In the genomic region with DNA sequence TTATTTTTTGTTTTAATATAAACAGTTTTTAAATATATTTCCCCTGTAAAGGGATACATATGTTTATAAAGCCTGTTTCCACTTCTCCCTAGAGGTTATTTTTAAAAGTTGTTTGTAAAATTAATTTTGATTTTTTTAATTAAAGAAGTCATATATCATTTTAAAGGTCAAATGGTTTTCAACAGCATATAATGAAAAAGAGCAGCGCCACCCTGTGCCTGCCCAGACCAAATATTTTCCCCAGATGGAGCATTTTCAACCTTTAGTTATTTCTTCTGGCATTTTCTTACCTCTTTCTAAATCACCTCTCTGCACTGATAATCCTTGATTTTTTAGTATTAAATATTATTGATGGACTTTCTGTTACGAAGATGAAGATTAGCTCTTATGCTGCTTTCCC, we compare ENCODE assay signal across 12 cellular contexts.
A peak's percentile ranks its signal among the peaks of the same experiment; 100 is the strongest.
DNase-seq lines count a peak whose midpoint lies in the region; ATAC-seq, FAIRE-seq and TF ChIP-seq lines count a peak whose summit lies in the region.
"Had no signal": no experiment of that assay in that cellular context is flagged by ENCODE, and none has a peak within 500 bp of the region (broad histone marks: within the 10 kb centered on the region; RNA-seq: fewer than 3 reads in every experiment).

No MANE protein-coding gene starts in this region.

- FAIRE-seq in TTC549 (lab: Jason Lieb, UNC): peak; percentile 69
- FAIRE-seq: pancreas had no signal

- H3K4me3 ChIP-seq in AG10803 (ENCODE audit: low read length) (no peak overlapping the region), foreskin fibroblast (ENCODE audit: low read depth in 1 of 2, low read length in 2 of 2) (no peak overlapping the region)
- H3K4me3 ChIP-seq: pancreas had no signal

- TF ChIP-seq CTCF in AG10803 (conservative IDR thresholded peaks at IDR 0.05; ENCODE audit: low read length) (peak; percentile 43), GM20000 (IDR thresholded peaks at IDR 0.05; ENCODE audit: extremely low read depth, missing control alignments) (no peak), foreskin fibroblast (IDR thresholded peaks at IDR 0.05; ENCODE audit: low read depth, low read length) (peak; percentile 31)

- DNase-seq in AG10803 (ENCODE audit: low read depth) (no peak), GM20000 (ENCODE audit: low spot score) (peak; percentile 42), foreskin fibroblast (peak in 1 of 2 donors; percentile 42), SIG-M5 (lab: John Stamatoyannopoulos, UW) (no peak), islet precursor cell (no peak), medulla oblongata (ENCODE audit: extremely low spot score) (no peak)
- DNase-seq: amniotic stem cell; NCI-H510A treated with DMSO at 0.1 percent for 48 hours; pancreas; stimulated activated CD4-positive, alpha-beta T cell treated with anti-CD3 and anti-CD28 coated beads, Interleukin-2, amount 100 ng/mL, for 48 hours had no signal

- ATAC-seq in GM21390 (IDR thresholded peaks at IDR 0.05; ENCODE audit: unreplicated experiment): no peak
- ATAC-seq: pancreas had no signal
